9 cellular contexts compared by ENCODE assay signal in genomic region chr2:12948963-12949353, GRCh38.
DNase-seq lines count a peak whose midpoint lies in the region; ATAC-seq and TF ChIP-seq lines count a peak whose summit lies in the region.
"Had no signal": no experiment of that assay in that cellular context is flagged by ENCODE, and none has a peak within 500 bp of the region (broad histone marks: within the 10 kb centered on the region; RNA-seq: fewer than 3 reads in every experiment).

No MANE protein-coding gene starts in this region.

- H4K20me1 ChIP-seq in hepatocyte (ENCODE audit: insufficient read depth, poor library complexity, severe bottlenecking): no peaks in the 10 kb centered on the region

- intact Hi-C loops in naive thymus-derived CD4-positive, alpha-beta T cell (cut with micrococcal nuclease): no loop called here
- intact Hi-C loops in upper lobe of right lung (cut with DNase I): no loop called here

- H3K4me1 ChIP-seq in naive thymus-derived CD4-positive, alpha-beta T cell (ENCODE audit: control insufficient read depth in 2 of 2, insufficient read depth in 2 of 2, low read length in 2 of 2): peaks cover 0 to 10% of the 10 kb centered on the region in 2 donors
- H3K4me1 ChIP-seq in hepatocyte (ENCODE audit: insufficient read depth): no peaks in the 10 kb centered on the region
- no peaks in the 10 kb centered on the region for H3K4me1 ChIP-seq in upper lobe of right lung

- no peaks in the 10 kb centered on the region for H3K36me3 ChIP-seq in naive thymus-derived CD4-positive, alpha-beta T cell (ENCODE audit: control insufficient read depth in 2 of 3, insufficient read depth in 3 of 3, low read length in 3 of 3)
- no peaks in the 10 kb centered on the region for H3K36me3 ChIP-seq in hepatocyte (replicated peaks; ENCODE audit: insufficient read depth, low read depth)
- H3K36me3 ChIP-seq in upper lobe of right lung: no peaks in the 10 kb centered on the region
- H3K36me3 ChIP-seq: SJSA1 had no signal

- TF ChIP-seq CTCF in hepatocyte (IDR thresholded peaks at IDR 0.05; ENCODE audit: poor library complexity) (no peak), upper lobe of right lung (IDR thresholded peaks at IDR 0.05) (no peak)

- H3K4me2 ChIP-seq in hepatocyte: no peak overlapping the region

- H3K4me3 ChIP-seq in naive thymus-derived CD4-positive, alpha-beta T cell (ENCODE audit: low read length): no peak overlapping the region
- H3K4me3 ChIP-seq in hepatocyte (no peak overlapping the region), upper lobe of right lung (no peak overlapping the region)
- H3K4me3 ChIP-seq: SJSA1 had no signal

- no peaks in the 10 kb centered on the region for H3K36me3 Mint-ChIP-seq in naive thymus-derived CD4-positive, alpha-beta T cell

- CTCF ChIA-PET in naive thymus-derived CD4-positive, alpha-beta T cell (lab: Charles Lee): interaction anchor here (1.4 to 1.6 kb wide), 2 partner anchors 18 to 19 kb away, joined by 3 read pairs; no protein-coding TSS in a partner anchor

- H3K27me3 Mint-ChIP-seq in naive thymus-derived CD4-positive, alpha-beta T cell: peaks cover 5 to 30% (median 17%) of the 10 kb centered on the region in 5 donors

- peaks cover 0 to 3% of the 10 kb centered on the region in 2 donors for H3K27me3 ChIP-seq in naive thymus-derived CD4-positive, alpha-beta T cell (ENCODE audit: control insufficient read depth in 2 of 2, insufficient read depth in 2 of 2, low read length in 2 of 2)
- H3K27me3 ChIP-seq in hepatocyte: peaks cover 6% of the 10 kb centered on the region
- H3K27me3 ChIP-seq in upper lobe of right lung: no peaks in the 10 kb centered on the region
- H3K27me3 ChIP-seq: SJSA1 had no signal

- WGBS in hepatocyte (ENCODE audit: low lambda C conversion rate, missing lambda C conversion rate): 90% methylated on average over 2 of the region's 2 CpGs

- H3K27ac Mint-ChIP-seq in naive thymus-derived CD4-positive, alpha-beta T cell: no peak overlapping the region

- POLR2A ChIA-PET in naive thymus-derived CD4-positive, alpha-beta T cell (lab: Charles Lee): interaction anchor here (0.6 kb wide), 1 partner anchor 14 kb away, joined by 3 read pairs; no protein-coding TSS in a partner anchor

- H3K9me3 Mint-ChIP-seq in naive thymus-derived CD4-positive, alpha-beta T cell: no peaks in the 10 kb centered on the region

- ATAC-seq in GM18867 (IDR thresholded peaks at IDR 0.05; ENCODE audit: unreplicated experiment) (peak; percentile 81), GM21526 (IDR thresholded peaks at IDR 0.05; ENCODE audit: low FRiP score, unreplicated experiment) (peak; percentile 81), HG03378 (IDR thresholded peaks at IDR 0.05; ENCODE audit: unreplicated experiment) (peak; percentile 93), upper lobe of right lung (no peak)
- ATAC-seq in naive thymus-derived CD4-positive, alpha-beta T cell: peak; percentile 24

- H3K9me3 ChIP-seq in naive thymus-derived CD4-positive, alpha-beta T cell (ENCODE audit: control insufficient read depth in 2 of 3, low read length in 3 of 3): no peaks in the 10 kb centered on the region
- H3K9me3 ChIP-seq in hepatocyte (ENCODE audit: low read depth): no peaks in the 10 kb centered on the region
- H3K9me3 ChIP-seq in upper lobe of right lung: no peaks in the 10 kb centered on the region
- H3K9me3 ChIP-seq: SJSA1 had no signal

- DNase-seq in naive thymus-derived CD4-positive, alpha-beta T cell: no peak
- DNase-seq in KG1 (lab: John Stamatoyannopoulos, UW): no peak
- DNase-seq in hepatocyte (ENCODE audit: low spot score): no peak
- no peak for DNase-seq in upper lobe of right lung
- DNase-seq: DMS79 treated with DMSO at 0.1 percent for 48 hours had no signal

- no peak overlapping the region for H2AFZ ChIP-seq in hepatocyte

- H3K4me1 Mint-ChIP-seq in naive thymus-derived CD4-positive, alpha-beta T cell: peaks cover 7 to 34% (median 21%) of the 10 kb centered on the region in 7 donors

- no peak overlapping the region for H3K4me3 Mint-ChIP-seq in naive thymus-derived CD4-positive, alpha-beta T cell

- no peaks in the 10 kb centered on the region for H3K79me2 ChIP-seq in hepatocyte

- H3K9me2 ChIP-seq in hepatocyte (replicated peaks; ENCODE audit: insufficient read depth): no peaks in the 10 kb centered on the region

- H3K27ac ChIP-seq in naive thymus-derived CD4-positive, alpha-beta T cell (ENCODE audit: low read depth, low read length): no peak overlapping the region
- H3K27ac ChIP-seq in hepatocyte (no peak overlapping the region), upper lobe of right lung (no peak overlapping the region)
- H3K27ac ChIP-seq: SJSA1 had no signal
